ENCODE assay signal across 21 cellular contexts in the genomic region with DNA sequence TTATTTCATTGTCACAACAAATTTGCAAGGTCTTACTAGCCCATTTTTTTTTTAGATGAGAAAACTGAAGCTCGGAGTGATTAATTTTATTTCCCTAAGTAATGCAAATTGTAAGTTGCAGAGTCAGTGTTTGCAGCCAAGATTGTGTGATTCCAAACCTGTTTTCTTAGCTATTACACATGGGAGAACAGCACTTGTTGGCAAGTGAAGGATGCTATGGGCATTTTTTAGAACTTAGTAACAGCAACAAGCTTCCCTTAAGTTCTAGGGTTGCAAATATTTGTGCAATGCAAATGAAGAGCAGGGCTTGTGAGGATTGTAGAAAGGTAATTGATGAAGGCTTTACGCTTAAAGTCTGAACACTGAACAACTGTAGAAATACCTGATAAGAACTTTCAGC.
DNase-seq lines count a peak whose midpoint lies in the region; ATAC-seq, FAIRE-seq and TF ChIP-seq lines count a peak whose summit lies in the region.
"Had no signal": no experiment of that assay in that cellular context is flagged by ENCODE, and none has a peak within 500 bp of the region (broad histone marks: within the 10 kb centered on the region; RNA-seq: fewer than 3 reads in every experiment).

No MANE protein-coding gene starts in this region.

- H3K79me1 ChIP-seq in IMR-90 (ENCODE audit: low read depth in 1 of 2, low read length in 2 of 2): no peaks in the 10 kb centered on the region

- no peak for FAIRE-seq in GM12891 (lab: Jason Lieb, UNC)
- FAIRE-seq: A549 had no signal

- no peaks in the 10 kb centered on the region for H3K4me1 Mint-ChIP-seq in Caco-2 (ENCODE audit: low read depth, unreplicated experiment)
- H3K4me1 Mint-ChIP-seq: immature natural killer cell had no signal

- TF ChIP-seq POLR2A in IMR-90 (IDR thresholded peaks at IDR 0.05; ENCODE audit: low read depth, low read length) (no peak), GM12891 (IDR thresholded peaks at IDR 0.05; ENCODE audit: low read depth, low read length) (no peak)

- dilution Hi-C loops in IMR-90 (cut with HindIII; ENCODE audit: low sequenced_read_pairs, unreplicated experiment): no loop called here

- TF ChIP-seq RAD21 in IMR-90 (IDR thresholded peaks at IDR 0.05; ENCODE audit: low read length): no peak

- peak overlapping the region; percentile 58 for H3K27ac ChIP-seq in ACC112 (ENCODE audit: low read depth, low read length)
- no peak overlapping the region for H3K27ac ChIP-seq in IMR-90 (ENCODE audit: insufficient read depth, low read length)
- no peak overlapping the region for H3K27ac ChIP-seq in lung (ENCODE audit: low read depth in 1 of 2, low read length in 1 of 2)
- H3K27ac ChIP-seq: A549, cardiac muscle cell, HL-60 had no signal

- no peak overlapping the region for H4K91ac ChIP-seq in IMR-90 (ENCODE audit: insufficient read depth, low read depth, low read length)

- H2AK5ac ChIP-seq in IMR-90 (ENCODE audit: low read depth, low read length): no peak overlapping the region

- no peaks in the 10 kb centered on the region for H3K9me3 ChIP-seq in IMR-90 (ENCODE audit: control insufficient read depth, insufficient read depth, low read length)
- no peaks in the 10 kb centered on the region for H3K9me3 ChIP-seq in lung (ENCODE audit: control insufficient read depth in 2 of 2, insufficient read depth in 1 of 2, low read length in 1 of 2)
- no peaks in the 10 kb centered on the region for H3K9me3 ChIP-seq in Caco-2
- H3K9me3 ChIP-seq: A549 had no signal

- CTCF ChIA-PET in IMR-90 (lab: Yijun Ruan, JAX) (no interaction called here), Caco-2 (lab: Charles Lee) (no interaction called here)

- WGBS in IMR-90 (ENCODE audit: extremely low coverage in 2 of 2, insufficient read length in 1 of 2), 2 experiments: 80% methylated on average over 1 of the region's 2 CpGs; no CpG with 5 or more reads in 1 of the 2 experiments
- 66 to 76% methylated on average over 2 of the region's 2 CpGs for WGBS in lung, 2 donors

- H2BK5ac ChIP-seq in IMR-90 (ENCODE audit: low read depth, low read length, poor library complexity, severe bottlenecking): peak overlapping the region; percentile 57

- ATAC-seq in IMR-90 (ENCODE audit: low read depth) (peak; percentile 83), lung (ENCODE audit: insufficient read depth, low FRiP score) (peak; percentile 39), GM21576 (IDR thresholded peaks at IDR 0.05; ENCODE audit: unreplicated experiment) (no peak)
- ATAC-seq: A549; effector memory CD8-positive, alpha-beta T cell; sciatic nerve had no signal

- DNase-seq in IMR-90: peak; percentile 84
- DNase-seq in choroid plexus epithelial cell (ENCODE audit: low read depth): peak; percentile 43
- DNase-seq in lung (ENCODE audit: low spot score): no peak
- DNase-seq in NK-92 (lab: John Stamatoyannopoulos, UW; ENCODE audit: unreplicated experiment): no peak
- no peak for DNase-seq in GM12891 (ENCODE audit: insufficient read length, low spot score)
- no peak for DNase-seq in Caco-2
- DNase-seq: activated CD4-positive, alpha-beta T cell treated with anti-CD3 and anti-CD28 coated beads for 4 hours; activated naive CD4-positive, alpha-beta T cell treated with anti-CD3 and anti-CD28 coated beads for 36 hours; effector memory CD8-positive, alpha-beta T cell; GF-D8; immature natural killer cell; KG1; NCI-H1417 treated with DMSO at 0.1 percent for 48 hours; SHP77; stimulated activated CD4-positive, alpha-beta T cell treated with anti-CD3 and anti-CD28 coated beads, Interleukin-4, amount 100 ng/mL, for 24 hours had no signal

- no peak overlapping the region for H3K56ac ChIP-seq in IMR-90 (ENCODE audit: extremely low read depth, insufficient read depth, low read length)

- no peak overlapping the region for H3K9ac ChIP-seq in IMR-90 (ENCODE audit: low read depth, low read length)

- H3K27me3 ChIP-seq in ACC112 (ENCODE audit: insufficient read depth, low read length) (no peaks in the 10 kb centered on the region), IMR-90 (ENCODE audit: control insufficient read depth, insufficient read depth, low read length) (no peaks in the 10 kb centered on the region), lung (ENCODE audit: control insufficient read depth, insufficient read depth) (no peaks in the 10 kb centered on the region), Caco-2 (replicated peaks; ENCODE audit: control insufficient read depth, insufficient read depth, low read length) (no peaks in the 10 kb centered on the region)
- H3K27me3 ChIP-seq: cardiac muscle cell had no signal

- H3K36me3 Mint-ChIP-seq in Caco-2 (ENCODE audit: insufficient read depth, unreplicated experiment): no peaks in the 10 kb centered on the region
- H3K36me3 Mint-ChIP-seq: immature natural killer cell had no signal

- in situ Hi-C loops in IMR-90 (cut with MboI; ENCODE audit: low sequenced_read_pairs): no loop called here

- H3K27me3 Mint-ChIP-seq in Caco-2 (ENCODE audit: insufficient read depth, unreplicated experiment): peaks cover 3% of the 10 kb centered on the region
- H3K27me3 Mint-ChIP-seq: effector memory CD8-positive, alpha-beta T cell had no signal

- peaks cover 16% of the 10 kb centered on the region for H3K4me1 ChIP-seq in ACC112 (ENCODE audit: control insufficient read depth, insufficient read depth, low read length, unreplicated experiment)
- peaks cover 2% of the 10 kb centered on the region; the same call in 1 of the 2 replicates for H3K4me1 ChIP-seq in IMR-90 (ENCODE audit: control insufficient read depth, insufficient read depth, low read length)
- H3K4me1 ChIP-seq in lung (ENCODE audit: control insufficient read depth in 2 of 2, insufficient read depth in 2 of 2, low read length in 2 of 2): no peaks in the 10 kb centered on the region
- H3K4me1 ChIP-seq in Caco-2: no peaks in the 10 kb centered on the region
- H3K4me1 ChIP-seq: A549 had no signal

- no peak overlapping the region for H4K5ac ChIP-seq in IMR-90 (ENCODE audit: low read depth, low read length)

- H4K20me1 ChIP-seq in IMR-90 (ENCODE audit: insufficient read depth, low read length): no peaks in the 10 kb centered on the region

- 0 out of 2 replicates have a peak overlapping the region, but pooled peaks have one; percentile 29 for H2BK20ac ChIP-seq in IMR-90 (ENCODE audit: low read depth, low read length)

- POLR2A ChIA-PET in IMR-90 (lab: Charles Lee; ENCODE audit: unreplicated experiment): no interaction called here
- POLR2A ChIA-PET in Caco-2 (lab: Charles Lee): no interaction called here

- no peak overlapping the region for H3K4me3 Mint-ChIP-seq in Caco-2 (ENCODE audit: unreplicated experiment)
- H3K4me3 Mint-ChIP-seq: activated naive CD4-positive, alpha-beta T cell treated with anti-CD3 and anti-CD28 coated beads for 36 hours; effector memory CD8-positive, alpha-beta T cell; immature natural killer cell had no signal

- H3K9me3 Mint-ChIP-seq in Caco-2 (ENCODE audit: unreplicated experiment): no peaks in the 10 kb centered on the region
- H3K9me3 Mint-ChIP-seq: activated naive CD4-positive, alpha-beta T cell treated with anti-CD3 and anti-CD28 coated beads for 36 hours; effector memory CD8-positive, alpha-beta T cell had no signal

- no peak overlapping the region for H3K27ac Mint-ChIP-seq in Caco-2 (ENCODE audit: unreplicated experiment)
- H3K27ac Mint-ChIP-seq: activated naive CD4-positive, alpha-beta T cell treated with anti-CD3 and anti-CD28 coated beads for 36 hours; effector memory CD8-positive, alpha-beta T cell; immature natural killer cell had no signal

- no peak for TF ChIP-seq CTCF in IMR-90 (conservative IDR thresholded peaks at IDR 0.05; ENCODE audit: low read depth, low read length)
- no peak for TF ChIP-seq CTCF in choroid plexus epithelial cell (conservative IDR thresholded peaks at IDR 0.05; ENCODE audit: low read depth, low read length)
- no peak for TF ChIP-seq CTCF in lung (IDR thresholded peaks at IDR 0.05; ENCODE audit: control extremely low read depth, extremely low read depth)
- no peak for TF ChIP-seq CTCF in Caco-2 (IDR thresholded peaks at IDR 0.05; ENCODE audit: insufficient read depth in 1 of 2, low read depth in 1 of 2, low read length in 1 of 2, severe bottlenecking in 1 of 2, unreplicated experiment in 1 of 2)

- H4K8ac ChIP-seq in IMR-90 (ENCODE audit: low read depth in 2 of 2, low read length in 2 of 2): no peak overlapping the region; a peak in 1 of 4 replicates

- no peaks in the 10 kb centered on the region for H3K79me2 ChIP-seq in ACC112 (ENCODE audit: control insufficient read depth, insufficient read depth, low read length, unreplicated experiment)

- H3K4ac ChIP-seq in IMR-90 (ENCODE audit: low read depth, low read length): no peak overlapping the region

- H3K4me3 ChIP-seq in ACC112 (ENCODE audit: low read depth, low read length) (no peak overlapping the region), IMR-90 (ENCODE audit: insufficient read depth, low read depth, low read length) (no peak overlapping the region), choroid plexus epithelial cell (ENCODE audit: low read depth, low read length) (no peak overlapping the region), lung (no peak overlapping the region), Caco-2 (ENCODE audit: low read depth, low read length) (no peak overlapping the region)
- H3K4me3 ChIP-seq: A549, cardiac muscle cell had no signal

- H3K36me3 ChIP-seq in ACC112 (ENCODE audit: insufficient read depth, low read length): no peaks in the 10 kb centered on the region
- H3K36me3 ChIP-seq in IMR-90 (ENCODE audit: control insufficient read depth, insufficient read depth, low read length): no peaks in the 10 kb centered on the region
- H3K36me3 ChIP-seq in lung (ENCODE audit: control insufficient read depth in 2 of 2, insufficient read depth in 2 of 2, low read length in 2 of 2): no peaks in the 10 kb centered on the region
- no peaks in the 10 kb centered on the region for H3K36me3 ChIP-seq in Caco-2 (ENCODE audit: control insufficient read depth, insufficient read depth, low read length)
- H3K36me3 ChIP-seq: cardiac muscle cell had no signal

- H2AFZ ChIP-seq in ACC112 (ENCODE audit: low read length, unreplicated experiment) (no peak overlapping the region), IMR-90 (replicated peaks; ENCODE audit: low read length, poor library complexity) (no peak overlapping the region)

- H3K18ac ChIP-seq in IMR-90 (ENCODE audit: low read depth, low read length): no peak overlapping the region; the same call in 1 of the 2 replicates

- H2BK15ac ChIP-seq in IMR-90 (ENCODE audit: low read depth, low read length): no peak overlapping the region

- no peak overlapping the region; the same call in 1 of the 2 replicates for H3K4me2 ChIP-seq in IMR-90 (ENCODE audit: low read depth, low read length)
- H3K4me2 ChIP-seq: A549 had no signal

- no peak overlapping the region for H3K23ac ChIP-seq in IMR-90 (ENCODE audit: low read depth, low read length)

- no peak overlapping the region for H2AK9ac ChIP-seq in IMR-90 (replicated peaks; ENCODE audit: low read depth, low read length, poor library complexity)

- H2BK120ac ChIP-seq in IMR-90 (ENCODE audit: low read depth, low read length): no peak overlapping the region

- H3K9me1 ChIP-seq in IMR-90 (ENCODE audit: insufficient read depth, low read length): peaks cover 4% of the 10 kb centered on the region; the same call in 1 of the 2 replicates

- BruUV-seq in IMR-90 (replicated peaks; lab: Mats Ljungman, UMichigan): no TSS peak
- no TSS peak for BruUV-seq in Caco-2 (replicated peaks; lab: Mats Ljungman, UMichigan)

- intact Hi-C loops in IMR-90 (cut with micrococcal nuclease): no loop called here
- intact Hi-C loops in Caco-2 (cut with micrococcal nuclease; ENCODE audit: unreplicated experiment): no loop called here

- 0 out of 2 replicates have a peak overlapping the region, but pooled peaks have one; percentile 41 for H3K14ac ChIP-seq in IMR-90 (replicated peaks; ENCODE audit: low read depth, low read length)

Comparison
In these comparisons a context has a peak if more than half of its experiments do, and no peak if none do; other contexts are left out.
1. DNase-seq: peak in IMR-90 (single experiment) and choroid plexus epithelial cell (single experiment); none in lung (single experiment), NK-92 (single experiment), GM12891 (single experiment) and Caco-2 (0 of 2).